ENCODE assay signal across 8 cellular contexts in the genomic region with DNA sequence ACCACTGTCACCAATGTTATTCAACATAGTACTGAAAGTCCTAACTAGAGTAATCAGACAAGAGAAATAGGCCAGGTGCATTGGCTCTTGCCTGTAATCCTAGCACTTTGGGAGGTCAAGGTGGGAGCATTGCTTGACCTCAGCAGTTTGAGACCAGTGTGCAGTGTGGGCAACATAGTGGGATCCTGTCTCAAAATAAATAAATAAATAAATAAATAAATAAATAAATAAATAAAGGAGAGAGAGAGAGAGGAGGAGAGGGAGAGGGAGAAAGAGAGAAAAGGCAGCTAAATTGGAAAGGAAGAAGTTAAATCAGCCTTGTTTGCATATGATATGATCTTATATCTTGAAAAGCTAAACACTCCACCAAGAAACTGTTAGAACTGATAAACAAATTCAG.
"Had no signal": no experiment of that assay in that cellular context is flagged by ENCODE, and none has a peak within 500 bp of the region (broad histone marks: within the 10 kb centered on the region; RNA-seq: fewer than 3 reads in every experiment).

No MANE protein-coding gene starts in this region.

- FAIRE-seq: G401.6, GM12878, GM12891, GM12892, GM18507, GM19239 had no signal

- DNase-seq: GDM1, GF-D8 had no signal

- H3K4me3 ChIP-seq: GM12878 had no signal

- ATAC-seq: GM12878 had no signal
